Comparison of ENCODE assay signal across 8 cellular contexts in genomic region chr2:197294260-197294659, GRCh38. TPM values are rescaled to one million over a fixed set of nuclear protein-coding genes. Genes with fewer than 3 reads are reported as not detected.
DNase-seq lines count a peak whose midpoint lies in the region; ATAC-seq, FAIRE-seq and TF ChIP-seq lines count a peak whose summit lies in the region.

No MANE protein-coding gene starts in this region.

- H3K4me3 ChIP-seq in rectal smooth muscle tissue (ENCODE audit: low read length): no peak overlapping the region

- H3K36me3 Mint-ChIP-seq in activated CD4-positive, alpha-beta memory T cell treated with anti-CD3 and anti-CD28 coated beads for 36 hours: peaks cover 44% of the 10 kb centered on the region

- TF ChIP-seq CTCF in D721Med (IDR thresholded peaks at IDR 0.05; ENCODE audit: insufficient read depth, missing control alignments): no peak

- peak overlapping the region; percentile 74 for H3K4me3 Mint-ChIP-seq in activated CD4-positive, alpha-beta memory T cell treated with anti-CD3 and anti-CD28 coated beads for 36 hours

- peak; percentile 45 for ATAC-seq in GM19023 (IDR thresholded peaks at IDR 0.05; ENCODE audit: unreplicated experiment)
- peak; percentile 39 for ATAC-seq in HG02870 (IDR thresholded peaks at IDR 0.05; ENCODE audit: unreplicated experiment)

- FAIRE-seq in D721Med (lab: Jason Lieb, UNC): no peak

- H3K4me1 ChIP-seq in rectal smooth muscle tissue (ENCODE audit: control insufficient read depth, insufficient read depth, low read length): peaks cover 7% of the 10 kb centered on the region

- H3K27ac ChIP-seq in rectal smooth muscle tissue (ENCODE audit: low read depth, low read length): peak overlapping the region; percentile 59

- no peaks in the 10 kb centered on the region for H3K27me3 ChIP-seq in rectal smooth muscle tissue (ENCODE audit: control insufficient read depth, insufficient read depth, low read length)

- H3K9ac ChIP-seq in rectal smooth muscle tissue (ENCODE audit: low read length): no peak overlapping the region

- peaks cover 6% of the 10 kb centered on the region for H3K9me3 Mint-ChIP-seq in activated CD4-positive, alpha-beta memory T cell treated with anti-CD3 and anti-CD28 coated beads for 36 hours

- H3K27me3 Mint-ChIP-seq in activated CD4-positive, alpha-beta memory T cell treated with anti-CD3 and anti-CD28 coated beads for 36 hours: no peaks in the 10 kb centered on the region

- H3K27ac Mint-ChIP-seq in activated CD4-positive, alpha-beta memory T cell treated with anti-CD3 and anti-CD28 coated beads for 36 hours: peak overlapping the region; percentile 100

- H3K36me3 ChIP-seq in rectal smooth muscle tissue (ENCODE audit: control insufficient read depth, insufficient read depth, low read length): no peaks in the 10 kb centered on the region

- POLR2A ChIA-PET in activated CD4-positive, alpha-beta memory T cell treated with anti-CD3 and anti-CD28 coated beads for 36 hours (lab: Charles Lee): interaction anchor here (0.6 to 7.3 kb wide), 6 partner anchors 13 to 147 kb away, joined by 3 to 101 read pairs (median 4); partner anchors contain the start of gene ANKRD44

- CTCF ChIA-PET in activated CD4-positive, alpha-beta memory T cell treated with anti-CD3 and anti-CD28 coated beads for 36 hours (lab: Charles Lee): interaction anchor here (0.7 to 1.9 kb wide), 2 partner anchors 15 to 181 kb away, joined by 4 read pairs; no protein-coding TSS in a partner anchor

- peaks cover 89% of the 10 kb centered on the region for H3K4me1 Mint-ChIP-seq in activated CD4-positive, alpha-beta memory T cell treated with anti-CD3 and anti-CD28 coated beads for 36 hours (ENCODE audit: low read depth)

- DNase-seq in activated CD4-positive, alpha-beta memory T cell treated with anti-CD3 and anti-CD28 coated beads for 36 hours: peak; percentile 60
- DNase-seq in D721Med (ENCODE audit: insufficient read length, low spot score): no peak
- DNase-seq in A172 (ENCODE audit: low spot score): no peak
- DNase-seq in NCI-H69 (lab: John Stamatoyannopoulos, UW): no peak
- DNase-seq in NCI-H524 (lab: John Stamatoyannopoulos, UW): no peak

- intact Hi-C loops in activated CD4-positive, alpha-beta memory T cell treated with anti-CD3 and anti-CD28 coated beads for 36 hours (cut with micrococcal nuclease): loop anchor here (1.0 to 2.0 kb wide), 3 partner anchors 10 to 95 kb away; no protein-coding TSS in a partner anchor

RNA-seq across cellular contexts. Expression of gene ANKRD44, which starts 16.3 kb away (rescaled TPM):
- 100 to 1,000 TPM; 123 to 125 TPM for total RNA-seq in activated CD4-positive, alpha-beta memory T cell treated with anti-CD3 and anti-CD28 coated beads for 36 hours
- 8.7 and 16.2 TPM in 2 replicates for total RNA-seq in A172 (2014; rRNA removed; shearing (Covaris generic))
